Comparison of ENCODE assay signal across 26 cellular contexts in the genomic region with DNA sequence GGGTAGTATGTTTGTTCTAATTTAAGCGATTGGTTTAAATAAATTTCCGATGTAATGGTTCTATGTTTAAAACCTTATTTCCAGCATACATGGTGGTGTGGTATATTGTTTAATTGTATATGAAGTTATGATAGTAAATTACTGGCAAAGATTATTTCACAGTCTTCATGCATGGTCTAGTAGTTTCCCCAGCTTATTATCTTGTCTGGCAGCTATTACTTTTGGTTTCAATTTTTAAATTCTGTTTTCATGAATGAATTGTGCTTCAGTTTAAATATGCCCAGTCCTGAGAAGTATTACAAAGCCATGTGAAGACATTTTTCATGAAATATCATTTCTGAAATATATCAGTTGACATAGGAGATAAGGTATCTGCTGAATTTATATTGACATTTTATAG. TPM values are rescaled to one million over a fixed set of nuclear protein-coding genes. Genes with fewer than 3 reads are reported as not detected.
DNase-seq lines count a peak whose midpoint lies in the region; ATAC-seq and TF ChIP-seq lines count a peak whose summit lies in the region.
"Had no signal": no experiment of that assay in that cellular context is flagged by ENCODE, and none has a peak within 500 bp of the region (broad histone marks: within the 10 kb centered on the region; RNA-seq: fewer than 3 reads in every experiment).

No MANE protein-coding gene starts in this region.

- H3K9me3 Mint-ChIP-seq in IgD-negative memory B cell (no peaks in the 10 kb centered on the region), Calu3 (ENCODE audit: low read depth, unreplicated experiment) (no peaks in the 10 kb centered on the region)
- no peaks in the 10 kb centered on the region for H3K9me3 Mint-ChIP-seq in effector memory CD8-positive, alpha-beta T cell
- H3K9me3 Mint-ChIP-seq: H9, HFFc6 had no signal

- H4K91ac ChIP-seq in neuronal stem cell (ENCODE audit: low read depth, low read length, poor library complexity) = no peak overlapping the region

- H3K79me1 ChIP-seq in neuronal stem cell (ENCODE audit: low read depth, low read length) = no peaks in the 10 kb centered on the region

- H3K27me3 Mint-ChIP-seq in IgD-negative memory B cell (peaks cover 1% of the 10 kb centered on the region), Calu3 (ENCODE audit: unreplicated experiment) (no peaks in the 10 kb centered on the region)
- H3K27me3 Mint-ChIP-seq in effector memory CD8-positive, alpha-beta T cell = no peaks in the 10 kb centered on the region

- H4K8ac ChIP-seq in neuronal stem cell (ENCODE audit: low read depth, low read length) = no peak overlapping the region

- peaks cover 0 to 3% (median 0%) of the 10 kb centered on the region in 3 experiments for H3K27me3 ChIP-seq in neuronal stem cell (ENCODE audit: control insufficient read depth in 3 of 3, insufficient read depth in 3 of 3, low read depth in 1 of 3, low read length in 3 of 3)

- no peak overlapping the region for H3K18ac ChIP-seq in neuronal stem cell (ENCODE audit: low read length)

- H3K36me3 Mint-ChIP-seq in IgD-negative memory B cell (no peaks in the 10 kb centered on the region), Calu3 (ENCODE audit: insufficient read depth, unreplicated experiment) (peaks cover 34% of the 10 kb centered on the region)
- peaks cover 74% of the 10 kb centered on the region for H3K36me3 Mint-ChIP-seq in effector memory CD8-positive, alpha-beta T cell (ENCODE audit: insufficient read depth)

- no peak overlapping the region for H2BK5ac ChIP-seq in neuronal stem cell (ENCODE audit: low read length)

- H3K4me1 Mint-ChIP-seq in IgD-negative memory B cell (peaks cover 9 to 24% (median 9%) of the 10 kb centered on the region in 3 donors), Calu3 (ENCODE audit: low read depth, unreplicated experiment) (peaks cover 16% of the 10 kb centered on the region)
- H3K4me1 Mint-ChIP-seq in effector memory CD8-positive, alpha-beta T cell (ENCODE audit: low read depth in 2 of 2) = peaks cover 14 to 18% of the 10 kb centered on the region in 2 donors

- no peak overlapping the region for H3K9ac ChIP-seq in neuronal stem cell (ENCODE audit: low read depth, low read length, poor library complexity)
- H3K9ac ChIP-seq: GM23248, SK-N-SH had no signal

- ATAC-seq in GM18498 (IDR thresholded peaks at IDR 0.05; ENCODE audit: unreplicated experiment) (peak; percentile 68), GM18868 (IDR thresholded peaks at IDR 0.05; ENCODE audit: unreplicated experiment) (peak; percentile 62), GM21529 (IDR thresholded peaks at IDR 0.05; ENCODE audit: unreplicated experiment) (peak; percentile 55)
- ATAC-seq in effector memory CD8-positive, alpha-beta T cell (replicated peaks) = no peak
- ATAC-seq: Panc1 had no signal

- H3K27ac Mint-ChIP-seq in IgD-negative memory B cell (peak overlapping the region in 2 of 3 donors; percentile 13 to 29), Calu3 (ENCODE audit: unreplicated experiment) (no peak overlapping the region)
- H3K27ac Mint-ChIP-seq in effector memory CD8-positive, alpha-beta T cell = no peak overlapping the region
- H3K27ac Mint-ChIP-seq: H9, HFFc6 had no signal

- no peak overlapping the region for H3K14ac ChIP-seq in neuronal stem cell (ENCODE audit: low read length)

- DNase-seq in neuronal stem cell (ENCODE audit: low spot score) (no peak), Calu3 (no peak)
- no peak for DNase-seq in effector memory CD8-positive, alpha-beta T cell
- DNase-seq: DMS53, GDM1, GM23248, H9, HFFc6, IMR-90, Karpas-422, MV-4-11, NCI-H1105 treated with DMSO at 0.1 percent for 48 hours, NCI-H1694, NCI-H2081, NCI-H2171, NCI-H345, NCI-H524, NCI-H82, SIG-M5, SK-N-SH had no signal

- no peak overlapping the region for H3K27ac ChIP-seq in neuronal stem cell (replicated peaks; ENCODE audit: low read length)
- H3K27ac ChIP-seq: C4-2B, GM23248 had no signal

- H2AFZ ChIP-seq in neuronal stem cell (ENCODE audit: low read length) = no peak overlapping the region
- H2AFZ ChIP-seq: GM23248 had no signal

- H3K4me3 Mint-ChIP-seq in IgD-negative memory B cell (no peak overlapping the region), Calu3 (ENCODE audit: low read depth, unreplicated experiment) (no peak overlapping the region)
- H3K4me3 Mint-ChIP-seq in effector memory CD8-positive, alpha-beta T cell = no peak overlapping the region
- H3K4me3 Mint-ChIP-seq: H9, HFFc6 had no signal

- peaks cover 2 to 83% of the 10 kb centered on the region in 2 donors for H3K36me3 ChIP-seq in neuronal stem cell (replicated peaks in 1 of 2; ENCODE audit: control insufficient read depth in 2 of 2, insufficient read depth in 2 of 2, low read length in 2 of 2)

- H3K23ac ChIP-seq in neuronal stem cell (ENCODE audit: low read depth, low read length, poor library complexity) = no peak overlapping the region

- no peak overlapping the region for H2AK5ac ChIP-seq in neuronal stem cell (ENCODE audit: low read depth, low read length)

- no peak overlapping the region for H2BK120ac ChIP-seq in neuronal stem cell (ENCODE audit: low read depth, low read length)

- H3K4me3 ChIP-seq in neuronal stem cell (ENCODE audit: low read length in 2 of 2) = no peak overlapping the region
- H3K4me3 ChIP-seq: GM23248 had no signal

- H2BK15ac ChIP-seq in neuronal stem cell (ENCODE audit: low read length) = no peak overlapping the region

- WGBS in neuronal stem cell (ENCODE audit: extremely low coverage in 2 of 2, insufficient read length in 2 of 2, insufficient replicate concordance in 1 of 2), 2 donors = no CpG with 5 or more reads among the region's 2 CpGs

- BruUV-seq in Calu3 (replicated peaks; lab: Mats Ljungman, UMichigan) = no TSS peak

- TF ChIP-seq CTCF in Calu3 (IDR thresholded peaks at IDR 0.05; ENCODE audit: unreplicated experiment) = no peak

- H2BK12ac ChIP-seq in neuronal stem cell (ENCODE audit: low read length) = no peak overlapping the region

- no peak overlapping the region for H3K4me2 ChIP-seq in neuronal stem cell (ENCODE audit: insufficient read depth, low read length, poor library complexity, severe bottlenecking)
- H3K4me2 ChIP-seq: SK-N-SH had no signal

- intact Hi-C loops in Calu3 (cut with micrococcal nuclease; ENCODE audit: unreplicated experiment) = no loop called here

- no peaks in the 10 kb centered on the region for H3K9me3 ChIP-seq in neuronal stem cell (replicated peaks in 1 of 2; ENCODE audit: control insufficient read depth in 2 of 2, insufficient read depth in 1 of 2, low read depth in 1 of 2, low read length in 2 of 2)
- H3K9me3 ChIP-seq: SK-N-SH had no signal

- H3K4ac ChIP-seq in neuronal stem cell (ENCODE audit: low read length) = no peak overlapping the region

- CTCF ChIA-PET in Calu3 (lab: Charles Lee) = no interaction called here

- H3K4me1 ChIP-seq in neuronal stem cell (ENCODE audit: control insufficient read depth in 2 of 2, insufficient read depth in 1 of 2, low read depth in 1 of 2, low read length in 2 of 2) = peaks cover 0 to 4% of the 10 kb centered on the region in 2 donors

RNA-seq across cellular contexts. Expression of a gene that starts 6.3 kb away (rescaled TPM):
- 64.8 TPM for polyA plus RNA-seq in IgD-negative memory B cell
- 29.4 TPM for polyA plus RNA-seq in neuronal stem cell (2013, experiment 1 of 2)
- 34.8 TPM for polyA plus RNA-seq in neuronal stem cell (2013, experiment 2 of 2)
- 44.6 and 50.1 TPM in 2 replicates for total RNA-seq in Calu3 (2022)

Comparison
In these comparisons a context has a peak if more than half of its experiments do, and no peak if none do; other contexts are left out.
1. H3K27ac Mint-ChIP-seq: peak in IgD-negative memory B cell (2 of 3); none in effector memory CD8-positive, alpha-beta T cell (0 of 2) and Calu3 (single experiment).